Comparison of ENCODE assay signal across 14 cellular contexts in the genomic region with DNA sequence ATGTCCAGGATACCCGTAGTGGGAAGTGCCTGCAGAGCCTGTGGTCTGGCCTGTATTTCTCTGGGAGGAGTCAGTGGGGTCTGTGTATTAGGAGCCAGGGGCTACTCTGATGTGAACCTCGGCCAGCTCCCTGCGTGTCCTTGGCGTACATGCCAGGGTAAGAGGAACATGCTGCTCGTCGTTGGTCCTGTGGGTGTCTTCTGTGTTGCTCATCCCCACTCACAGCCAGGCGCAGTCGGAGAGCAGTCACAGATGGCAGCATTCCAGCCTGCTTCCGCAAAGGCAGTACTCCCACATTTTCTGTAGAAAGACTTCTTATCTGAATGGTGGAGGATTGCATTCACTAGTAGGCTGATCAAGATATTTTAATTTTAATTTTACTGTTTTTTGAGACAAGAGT.
DNase-seq lines count a peak whose midpoint lies in the region; ATAC-seq and TF ChIP-seq lines count a peak whose summit lies in the region.
"Had no signal": no experiment of that assay in that cellular context is flagged by ENCODE, and none has a peak within 500 bp of the region (broad histone marks: within the 10 kb centered on the region; RNA-seq: fewer than 3 reads in every experiment).

No MANE protein-coding gene starts in this region.

- no peak for TF ChIP-seq POLR2A in testis (IDR thresholded peaks at IDR 0.05)

- H3K4me1 ChIP-seq in testis (peaks cover 6% of the 10 kb centered on the region), SJCRH30 (no peaks in the 10 kb centered on the region)
- H3K4me1 ChIP-seq: SJSA1 had no signal

- no peaks in the 10 kb centered on the region for H3K9me3 ChIP-seq in testis
- H3K9me3 ChIP-seq in SJCRH30 (replicated peaks) = no peaks in the 10 kb centered on the region
- H3K9me3 ChIP-seq: SJSA1, thoracic aorta had no signal

- DNase-seq in activated naive CD8-positive, alpha-beta T cell treated with anti-CD3 and anti-CD28 coated beads, Interleukin-2, amount 50 U/mL, for 24 hours = no peak
- peak in 51 of 61 donors; percentile 11 to 92 (median 55) for DNase-seq in caudate nucleus (lab: John Stamatoyannopoulos, UW)
- DNase-seq in kidney glomerular epithelial cell (lab: John Stamatoyannopoulos, UW) = peak; percentile 51
- DNase-seq in testis = peak; percentile 89
- DNase-seq in SJCRH30 = no peak
- no peak for DNase-seq in progenitor cell of endocrine pancreas (ENCODE audit: low spot score, unreplicated experiment)
- DNase-seq: ACHN, Calu3, MM.1S had no signal

- no peaks in the 10 kb centered on the region for H3K27me3 ChIP-seq in testis
- no peaks in the 10 kb centered on the region for H3K27me3 ChIP-seq in SJCRH30
- H3K27me3 ChIP-seq: SJSA1 had no signal

- no peak overlapping the region for H3K4me3 Mint-ChIP-seq in activated naive CD8-positive, alpha-beta T cell
- H3K4me3 Mint-ChIP-seq in activated naive CD8-positive, alpha-beta T cell treated with anti-CD3 and anti-CD28 coated beads, Interleukin-2, amount 50 U/mL, for 24 hours = no peak overlapping the region
- H3K4me3 Mint-ChIP-seq in stimulated activated memory B cell treated with anti-CD40 and anti-IgM and Interleukin-4, amounts not matched to agents 10 μg/mL and 1 μg/mL and 100 μg/mL, for 72 hours = no peak overlapping the region
- H3K4me3 Mint-ChIP-seq in progenitor cell of endocrine pancreas (ENCODE audit: low read depth) = no peak overlapping the region

- WGBS in testis, 2 donors = 45 to 55% methylated on average over 7 to 9 of the region's 9 CpGs

- peaks cover 6% of the 10 kb centered on the region for H3K36me3 Mint-ChIP-seq in activated naive CD8-positive, alpha-beta T cell
- H3K36me3 Mint-ChIP-seq in activated naive CD8-positive, alpha-beta T cell treated with anti-CD3 and anti-CD28 coated beads, Interleukin-2, amount 50 U/mL, for 24 hours (ENCODE audit: low read depth) = peaks cover 42% of the 10 kb centered on the region
- H3K36me3 Mint-ChIP-seq in stimulated activated memory B cell treated with anti-CD40 and anti-IgM and Interleukin-4, amounts not matched to agents 10 μg/mL and 1 μg/mL and 100 μg/mL, for 72 hours = peaks cover 71% of the 10 kb centered on the region
- H3K36me3 Mint-ChIP-seq in progenitor cell of endocrine pancreas (ENCODE audit: insufficient read depth) = peaks cover 2% of the 10 kb centered on the region

- peaks cover 22% of the 10 kb centered on the region for H3K4me1 Mint-ChIP-seq in activated naive CD8-positive, alpha-beta T cell (ENCODE audit: low read depth)
- H3K4me1 Mint-ChIP-seq in activated naive CD8-positive, alpha-beta T cell treated with anti-CD3 and anti-CD28 coated beads, Interleukin-2, amount 50 U/mL, for 24 hours = peaks cover 13% of the 10 kb centered on the region
- H3K4me1 Mint-ChIP-seq in stimulated activated memory B cell treated with anti-CD40 and anti-IgM and Interleukin-4, amounts not matched to agents 10 μg/mL and 1 μg/mL and 100 μg/mL, for 72 hours = peaks cover 49% of the 10 kb centered on the region
- no peaks in the 10 kb centered on the region for H3K4me1 Mint-ChIP-seq in progenitor cell of endocrine pancreas (ENCODE audit: low read depth)

- H3K27ac ChIP-seq in caudate nucleus (ENCODE audit: low read depth, low read length) (no peak overlapping the region), testis (no peak overlapping the region), SJCRH30 (no peak overlapping the region)
- H3K27ac ChIP-seq: SJSA1, thoracic aorta had no signal

- intact Hi-C loops in testis (cut with DNase I; ENCODE audit: low total_unique reads) = loop anchor here (10.0 kb wide), 1 partner anchor 84 kb away; a partner anchor contains a TSS

- H3K4me3 ChIP-seq in testis = no peak overlapping the region
- H3K4me3 ChIP-seq in SJCRH30 = no peak overlapping the region
- H3K4me3 ChIP-seq: SJSA1, smooth muscle cell, thoracic aorta had no signal

- ATAC-seq in activated naive CD8-positive, alpha-beta T cell treated with anti-CD3 and anti-CD28 coated beads, Interleukin-2, amount 50 U/mL, for 24 hours = no peak
- no peak for ATAC-seq in stimulated activated memory B cell treated with anti-CD40 and anti-IgM and Interleukin-4, amounts not matched to agents 10 μg/mL and 1 μg/mL and 100 μg/mL, for 72 hours

- peak overlapping the region; percentile 34 for H3K27ac Mint-ChIP-seq in activated naive CD8-positive, alpha-beta T cell
- H3K27ac Mint-ChIP-seq in activated naive CD8-positive, alpha-beta T cell treated with anti-CD3 and anti-CD28 coated beads, Interleukin-2, amount 50 U/mL, for 24 hours = no peak overlapping the region
- no peak overlapping the region for H3K27ac Mint-ChIP-seq in stimulated activated memory B cell treated with anti-CD40 and anti-IgM and Interleukin-4, amounts not matched to agents 10 μg/mL and 1 μg/mL and 100 μg/mL, for 72 hours
- H3K27ac Mint-ChIP-seq in progenitor cell of endocrine pancreas = no peak overlapping the region

- no peaks in the 10 kb centered on the region for H3K9me3 Mint-ChIP-seq in activated naive CD8-positive, alpha-beta T cell (ENCODE audit: low read depth)
- H3K9me3 Mint-ChIP-seq in activated naive CD8-positive, alpha-beta T cell treated with anti-CD3 and anti-CD28 coated beads, Interleukin-2, amount 50 U/mL, for 24 hours = no peaks in the 10 kb centered on the region
- no peaks in the 10 kb centered on the region for H3K9me3 Mint-ChIP-seq in stimulated activated memory B cell treated with anti-CD40 and anti-IgM and Interleukin-4, amounts not matched to agents 10 μg/mL and 1 μg/mL and 100 μg/mL, for 72 hours
- H3K9me3 Mint-ChIP-seq in progenitor cell of endocrine pancreas (ENCODE audit: low read depth) = no peaks in the 10 kb centered on the region

- H3K36me3 ChIP-seq in testis (ENCODE audit: low read depth, missing control alignments) (no peaks in the 10 kb centered on the region), SJCRH30 (peaks cover 22% of the 10 kb centered on the region)

- H3K27me3 Mint-ChIP-seq in activated naive CD8-positive, alpha-beta T cell = no peaks in the 10 kb centered on the region
- no peaks in the 10 kb centered on the region for H3K27me3 Mint-ChIP-seq in activated naive CD8-positive, alpha-beta T cell treated with anti-CD3 and anti-CD28 coated beads, Interleukin-2, amount 50 U/mL, for 24 hours
- no peaks in the 10 kb centered on the region for H3K27me3 Mint-ChIP-seq in stimulated activated memory B cell treated with anti-CD40 and anti-IgM and Interleukin-4, amounts not matched to agents 10 μg/mL and 1 μg/mL and 100 μg/mL, for 72 hours
- H3K27me3 Mint-ChIP-seq in progenitor cell of endocrine pancreas = no peaks in the 10 kb centered on the region

- TF ChIP-seq CTCF in testis (IDR thresholded peaks at IDR 0.05) (no peak), progenitor cell of endocrine pancreas (IDR thresholded peaks at IDR 0.05; ENCODE audit: unreplicated experiment) (no peak)

Comparison
In these comparisons a context has a peak if more than half of its experiments do, and no peak if none do; other contexts are left out.
1. DNase-seq: peak in caudate nucleus (51 of 61), kidney glomerular epithelial cell (single experiment) and testis (single experiment); none in activated naive CD8-positive, alpha-beta T cell treated with anti-CD3 and anti-CD28 coated beads, Interleukin-2, amount 50 U/mL, for 24 hours (single experiment), SJCRH30 (0 of 2) and progenitor cell of endocrine pancreas (single experiment).